ENCODE assay signal across 8 cellular contexts in genomic region chr18:79986726-79987125, GRCh38. TPM values are rescaled to one million over a fixed set of nuclear protein-coding genes. Genes with fewer than 3 reads are reported as not detected.
DNase-seq lines count a peak whose midpoint lies in the region; ATAC-seq and TF ChIP-seq lines count a peak whose summit lies in the region.

No MANE protein-coding gene starts in this region.

- DNase-seq in left ventricle myocardium inferior (no peak), Right ventricle myocardium inferior (ENCODE audit: missing footprints) (no peak), middle frontal gyrus (ENCODE audit: extremely low spot score, low spot score) (no peak), T-helper 9 cell (no peak)

- peaks cover 57% of the 10 kb centered on the region for H3K4me1 Mint-ChIP-seq in activated naive CD8-positive, alpha-beta T cell (ENCODE audit: low read depth)

- 57% methylated on average over 7 of the region's 7 CpGs for WGBS in liver

- H3K9me3 ChIP-seq in left ventricle myocardium inferior (replicated peaks) (no peaks in the 10 kb centered on the region), liver (ENCODE audit: control insufficient read depth in 4 of 4, low read length in 3 of 4) (no peaks in the 10 kb centered on the region)

- intact Hi-C loops in left ventricle myocardium inferior (cut with micrococcal nuclease) (no loop called here), Right ventricle myocardium inferior (cut with DNase I) (loop anchor here (5.0 kb wide), 2 partner anchors 34 to 121 kb away; partner anchors contain the start of genes ADNP2 and SLC66A2)

- H3K9ac ChIP-seq in liver (ENCODE audit: low read depth in 1 of 2, low read length in 2 of 2), result peak overlapping the region in 1 of 2 donors; percentile 86

- no peaks in the 10 kb centered on the region for H3K27me3 Mint-ChIP-seq in activated naive CD8-positive, alpha-beta T cell

- TF ChIP-seq RAD21 in liver (IDR thresholded peaks at IDR 0.05), result no peak

- peak overlapping the region; percentile 97 for H3K4me3 Mint-ChIP-seq in activated naive CD8-positive, alpha-beta T cell

- TF ChIP-seq CTCF in left ventricle myocardium inferior (IDR thresholded peaks at IDR 0.05; ENCODE audit: borderline replicate concordance) (no peak), liver (IDR thresholded peaks at IDR 0.05; ENCODE audit: low read depth, low read length, missing input control) (no peak)

- peaks cover 59% of the 10 kb centered on the region for H3K4me1 ChIP-seq in left ventricle myocardium inferior
- H3K4me1 ChIP-seq in liver (ENCODE audit: control insufficient read depth in 4 of 4, insufficient read depth in 4 of 4, low read length in 3 of 4), result peaks cover 4 to 21% (median 15%) of the 10 kb centered on the region in 4 donors

- H3K9me3 Mint-ChIP-seq in activated naive CD8-positive, alpha-beta T cell (ENCODE audit: low read depth), result no peaks in the 10 kb centered on the region

- no peaks in the 10 kb centered on the region for H3K27me3 ChIP-seq in left ventricle myocardium inferior (ENCODE audit: low read depth)
- H3K27me3 ChIP-seq in liver (ENCODE audit: control insufficient read depth in 4 of 4, insufficient read depth in 4 of 4, low read length in 3 of 4), result no peaks in the 10 kb centered on the region

- peak overlapping the region; percentile 92 for H3K27ac Mint-ChIP-seq in activated naive CD8-positive, alpha-beta T cell

- H3K36me3 Mint-ChIP-seq in activated naive CD8-positive, alpha-beta T cell, result peaks cover 5% of the 10 kb centered on the region

- H3K27ac ChIP-seq in left ventricle myocardium inferior (replicated peaks) (peak overlapping the region; percentile 17), liver (ENCODE audit: low read depth in 1 of 2, low read length in 2 of 2) (peak overlapping the region; percentile 6 to 37)

- H3K4me3 ChIP-seq in left ventricle myocardium inferior (peak overlapping the region; percentile 88), liver (ENCODE audit: low read depth in 1 of 3, low read length in 3 of 3) (peak overlapping the region in 2 of 3 donors; percentile 27 to 100)

- ATAC-seq in Right ventricle myocardium inferior (no peak), HG03432 (IDR thresholded peaks at IDR 0.05; ENCODE audit: unreplicated experiment) (no peak), GM21367 (IDR thresholded peaks at IDR 0.05; ENCODE audit: unreplicated experiment) (no peak)

- H3K36me3 ChIP-seq in left ventricle myocardium inferior (peaks cover 6% of the 10 kb centered on the region), liver (ENCODE audit: control insufficient read depth in 4 of 4, insufficient read depth in 3 of 4, low read depth in 1 of 4, low read length in 3 of 4) (peaks cover 0 to 2% (median under 1%) of the 10 kb centered on the region in 4 donors)

TF ChIP-seq in liver, 16 proteins besides CTCF, POLR2A, EP300 and RAD21:
- no peak for TF ChIP-seq FOXA1 (IDR thresholded peaks at IDR 0.05)
- TF ChIP-seq MAX (IDR thresholded peaks at IDR 0.05), result no peak
- TF ChIP-seq EGR1 (IDR thresholded peaks at IDR 0.05; ENCODE audit: low read depth in 2 of 2), result no peak
- TF ChIP-seq YY1 (IDR thresholded peaks at IDR 0.05), result no peak
- TF ChIP-seq ZBTB33 (IDR thresholded peaks at IDR 0.05), result no peak
- TF ChIP-seq SP1 (IDR thresholded peaks at IDR 0.05), result no peak
- TF ChIP-seq FOXA2 (IDR thresholded peaks at IDR 0.05), result no peak
- TF ChIP-seq HNF4G (IDR thresholded peaks at IDR 0.05), result no peak
- no peak for TF ChIP-seq HNF4A (conservative IDR thresholded peaks at IDR 0.05)
- no peak for TF ChIP-seq ATF3 (IDR thresholded peaks at IDR 0.05)
- TF ChIP-seq GABPA (IDR thresholded peaks at IDR 0.05 in 1 of 2, conservative IDR thresholded peaks at IDR 0.05 in 1 of 2), result no peak
- no peak for TF ChIP-seq JUND (IDR thresholded peaks at IDR 0.05)
- TF ChIP-seq REST (IDR thresholded peaks at IDR 0.05), result no peak

RNA-seq across cellular contexts. Expression of gene TXNL4A, which starts 1.6 kb away (rescaled TPM):
- total RNA-seq in left ventricle myocardium inferior (92.0 TPM), Right ventricle myocardium inferior (90.8 TPM), liver (10 to 100 TPM; 18.0 to 23.8 TPM)
- 10 to 100 TPM; 41.8 to 86.2 TPM for polyA plus RNA-seq in liver

RNA-seq across cellular contexts. Expression of gene HSBP1L1, which starts 22.3 kb away (rescaled TPM):
- total RNA-seq in left ventricle myocardium inferior (12.2 TPM), Right ventricle myocardium inferior (12.5 TPM), liver (10 to 100 TPM; 12.2 to 31.5 TPM)
- 10 to 100 TPM; 21.3 to 61.0 TPM for polyA plus RNA-seq in liver

RNA-seq across cellular contexts. Expression of gene SLC66A2, which starts 35.3 kb away (rescaled TPM):
- total RNA-seq in left ventricle myocardium inferior, result 27.4 TPM
- 29.3 TPM for total RNA-seq in Right ventricle myocardium inferior
- 10 to 100 TPM; 47.8 to 86.4 TPM for total RNA-seq in liver
- 100 to 1,000 TPM in 1 of 2 donors, 10 to 100 TPM in 1; 49.3 to 107 TPM for polyA plus RNA-seq in liver

RNA-seq across cellular contexts. Expression of gene RBFA, which starts 47.5 kb away (rescaled TPM):
- total RNA-seq in left ventricle myocardium inferior, result 22.8 TPM
- total RNA-seq in Right ventricle myocardium inferior, result 25.3 TPM
- 10 to 100 TPM; 20.4 to 25.1 TPM for total RNA-seq in liver
- 10 to 100 TPM; 28.8 to 31.6 TPM for polyA plus RNA-seq in liver
